ENCODE assay signal across 9 cellular contexts in genomic region chr14:39426605-39427004, GRCh38. TPM values are rescaled to one million over a fixed set of nuclear protein-coding genes. Genes with fewer than 3 reads are reported as not detected.
A peak's percentile ranks its signal among the peaks of the same experiment; 100 is the strongest.
DNase-seq lines count a peak whose midpoint lies in the region; ATAC-seq, FAIRE-seq and TF ChIP-seq lines count a peak whose summit lies in the region.
"Had no signal": no experiment of that assay in that cellular context is flagged by ENCODE, and none has a peak within 500 bp of the region (broad histone marks: within the 10 kb centered on the region; RNA-seq: fewer than 3 reads in every experiment).

No MANE protein-coding gene starts in this region.

- peaks cover 11% of the 10 kb centered on the region for H3K36me3 Mint-ChIP-seq in activated CD8-positive, alpha-beta memory T cell treated with anti-CD3 and anti-CD28 coated beads, Interleukin-2, amount 10 ng/mL, durations not matched to agents 7 days and 5 days

- peak; percentile 62 for FAIRE-seq in GM18507 (lab: Jason Lieb, UNC)
- FAIRE-seq: keratinocyte had no signal

- H3K27ac Mint-ChIP-seq in activated CD8-positive, alpha-beta memory T cell treated with anti-CD3 and anti-CD28 coated beads, Interleukin-2, amount 10 ng/mL, durations not matched to agents 7 days and 5 days = no peak overlapping the region

- no peak overlapping the region for H3K4me3 Mint-ChIP-seq in activated CD8-positive, alpha-beta memory T cell treated with anti-CD3 and anti-CD28 coated beads, Interleukin-2, amount 10 ng/mL, durations not matched to agents 7 days and 5 days

- H3K4me1 ChIP-seq in foreskin keratinocyte = peaks cover 8% of the 10 kb centered on the region

- no peak for ATAC-seq in foreskin keratinocyte
- no peak for ATAC-seq in activated CD8-positive, alpha-beta memory T cell treated with anti-CD3 and anti-CD28 coated beads, Interleukin-2, amount 10 ng/mL, durations not matched to agents 7 days and 5 days

- H3K27me3 Mint-ChIP-seq in activated CD8-positive, alpha-beta memory T cell treated with anti-CD3 and anti-CD28 coated beads, Interleukin-2, amount 10 ng/mL, durations not matched to agents 7 days and 5 days = no peaks in the 10 kb centered on the region

- POLR2A ChIA-PET in RWPE1 (lab: Yijun Ruan, JAX; ENCODE audit: low non-redundant PET) = no interaction called here

- no peak overlapping the region for H3K27ac ChIP-seq in C4-2B
- H3K27ac ChIP-seq in RWPE1 = no peak overlapping the region
- no peak overlapping the region for H3K27ac ChIP-seq in foreskin keratinocyte

- H3K4me1 Mint-ChIP-seq in activated CD8-positive, alpha-beta memory T cell treated with anti-CD3 and anti-CD28 coated beads, Interleukin-2, amount 10 ng/mL, durations not matched to agents 7 days and 5 days = peaks cover 47% of the 10 kb centered on the region

- peak; percentile 54 for TF ChIP-seq CTCF in C4-2B (conservative IDR thresholded peaks at IDR 0.05)
- TF ChIP-seq CTCF in RWPE1 (conservative IDR thresholded peaks at IDR 0.05; ENCODE audit: low read depth) = peak; percentile 33; the same call in 1 of the 2 replicates
- TF ChIP-seq CTCF in foreskin keratinocyte (conservative IDR thresholded peaks at IDR 0.05) = peak; percentile 58

- H3K9me3 Mint-ChIP-seq in activated CD8-positive, alpha-beta memory T cell treated with anti-CD3 and anti-CD28 coated beads, Interleukin-2, amount 10 ng/mL, durations not matched to agents 7 days and 5 days (ENCODE audit: low read depth) = no peaks in the 10 kb centered on the region

- DNase-seq in GM18507 (ENCODE audit: extremely low spot score, insufficient read length, low read depth) (no peak), RWPE1 (ENCODE audit: low spot score) (peak; percentile 9), foreskin keratinocyte (peak in 1 of 2 donors; percentile 20), cerebellar nuclear complex (lab: John Stamatoyannopoulos, UW) (no peak), C1 segment of cervical spinal cord (lab: John Stamatoyannopoulos, UW) (no peak), ureter (ENCODE audit: low spot score) (no peak)
- DNase-seq in activated CD8-positive, alpha-beta memory T cell treated with anti-CD3 and anti-CD28 coated beads, Interleukin-2, amount 10 ng/mL, durations not matched to agents 7 days and 5 days = no peak

- no peaks in the 10 kb centered on the region for H3K27me3 ChIP-seq in foreskin keratinocyte

- CTCF ChIA-PET in RWPE1 (lab: Yijun Ruan, JAX) = interaction anchor here (0.6 to 1.4 kb wide), 4 partner anchors 8 to 384 kb away, joined by 4 to 7 read pairs (median 4); no protein-coding TSS in a partner anchor
- CTCF ChIA-PET in activated CD8-positive, alpha-beta memory T cell treated with anti-CD3 and anti-CD28 coated beads, Interleukin-2, amount 10 ng/mL, durations not matched to agents 7 days and 5 days (lab: Charles Lee) = interaction anchor here (0.6 to 5.0 kb wide), 15 partner anchors 9 to 324 kb away, joined by 3 to 43 read pairs (median 4); partner anchors contain the start of genes GEMIN2 and SEC23A

RNA-seq across cellular contexts. Expression of gene FBXO33, which starts 5.6 kb away (rescaled TPM):
- total RNA-seq in foreskin keratinocyte (9.6 and 9.9 TPM in 2 replicates), ureter (8.0 TPM)
- 3.5 and 4.3 TPM in 2 replicates for polyA plus RNA-seq in foreskin keratinocyte
- total RNA-seq in activated CD8-positive, alpha-beta memory T cell treated with anti-CD3 and anti-CD28 coated beads, Interleukin-2, amount 10 ng/mL, durations not matched to agents 7 days and 5 days = 10 to 100 TPM; 17.5 to 19.9 TPM
